In the genomic region with DNA sequence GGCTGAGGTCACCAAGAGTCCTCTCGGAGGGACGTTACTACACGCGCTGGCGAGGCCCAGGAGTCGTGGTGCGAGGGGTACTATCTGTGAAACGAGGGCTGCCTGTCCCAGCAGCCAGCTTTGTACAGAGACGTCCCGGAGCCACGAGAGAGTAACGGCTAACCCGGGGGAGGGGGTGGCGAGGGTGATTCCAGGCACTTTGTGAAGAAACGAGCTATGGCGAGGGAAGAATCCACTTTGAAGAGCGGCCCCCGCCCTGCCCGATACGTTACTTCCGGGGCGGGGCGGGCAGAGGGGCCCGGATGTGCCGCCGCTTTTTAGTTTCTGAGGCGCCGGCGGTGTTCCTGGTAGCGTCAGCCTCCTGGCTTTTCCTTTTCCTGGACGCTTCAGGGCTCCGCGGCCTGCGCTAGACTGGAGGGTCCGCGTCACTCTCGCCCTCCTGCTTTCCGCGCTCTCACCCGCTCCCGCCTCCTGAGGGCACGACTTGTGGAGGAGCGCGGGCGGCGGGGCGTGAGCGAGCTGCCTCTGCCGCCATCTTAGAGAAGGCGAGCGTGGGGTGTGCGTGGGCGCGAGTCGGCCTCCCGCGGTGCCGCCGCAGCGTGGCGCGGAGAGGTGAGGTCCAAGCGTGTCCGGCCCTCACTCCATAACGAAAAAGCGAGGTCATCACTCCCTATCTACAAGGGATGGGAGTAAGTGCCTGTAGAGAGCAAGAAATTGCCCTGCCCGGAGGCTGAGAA, we compare ENCODE assay signal across 1 cellular context.
TF ChIP-seq lines count a peak whose summit lies in the region.

No MANE protein-coding gene starts in this region.

TF ChIP-seq in K562, 482 proteins besides CTCF, POLR2A, EP300 and RAD21 (continued from another document and continues in another):
- no peak for TF ChIP-seq SFPQ (IDR thresholded peaks at IDR 0.05; ENCODE audit: low read depth, low read length)
- TF ChIP-seq PRPF4 (IDR thresholded peaks at IDR 0.05; ENCODE audit: insufficient read depth, low read depth, low read length, poor library complexity, severe bottlenecking), result peak; percentile 72
- TF ChIP-seq TAL1 (IDR thresholded peaks at IDR 0.05), result no peak
- TF ChIP-seq, protein P1, sequence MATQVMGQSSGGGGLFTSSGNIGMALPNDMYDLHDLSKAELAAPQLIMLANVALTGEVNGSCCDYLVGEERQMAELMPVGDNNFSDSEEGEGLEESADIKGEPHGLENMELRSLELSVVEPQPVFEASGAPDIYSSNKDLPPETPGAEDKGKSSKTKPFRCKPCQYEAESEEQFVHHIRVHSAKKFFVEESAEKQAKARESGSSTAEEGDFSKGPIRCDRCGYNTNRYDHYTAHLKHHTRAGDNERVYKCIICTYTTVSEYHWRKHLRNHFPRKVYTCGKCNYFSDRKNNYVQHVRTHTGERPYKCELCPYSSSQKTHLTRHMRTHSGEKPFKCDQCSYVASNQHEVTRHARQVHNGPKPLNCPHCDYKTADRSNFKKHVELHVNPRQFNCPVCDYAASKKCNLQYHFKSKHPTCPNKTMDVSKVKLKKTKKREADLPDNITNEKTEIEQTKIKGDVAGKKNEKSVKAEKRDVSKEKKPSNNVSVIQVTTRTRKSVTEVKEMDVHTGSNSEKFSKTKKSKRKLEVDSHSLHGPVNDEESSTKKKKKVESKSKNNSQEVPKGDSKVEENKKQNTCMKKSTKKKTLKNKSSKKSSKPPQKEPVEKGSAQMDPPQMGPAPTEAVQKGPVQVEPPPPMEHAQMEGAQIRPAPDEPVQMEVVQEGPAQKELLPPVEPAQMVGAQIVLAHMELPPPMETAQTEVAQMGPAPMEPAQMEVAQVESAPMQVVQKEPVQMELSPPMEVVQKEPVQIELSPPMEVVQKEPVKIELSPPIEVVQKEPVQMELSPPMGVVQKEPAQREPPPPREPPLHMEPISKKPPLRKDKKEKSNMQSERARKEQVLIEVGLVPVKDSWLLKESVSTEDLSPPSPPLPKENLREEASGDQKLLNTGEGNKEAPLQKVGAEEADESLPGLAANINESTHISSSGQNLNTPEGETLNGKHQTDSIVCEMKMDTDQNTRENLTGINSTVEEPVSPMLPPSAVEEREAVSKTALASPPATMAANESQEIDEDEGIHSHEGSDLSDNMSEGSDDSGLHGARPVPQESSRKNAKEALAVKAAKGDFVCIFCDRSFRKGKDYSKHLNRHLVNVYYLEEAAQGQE (CRISPR knock-in tag; IDR thresholded peaks at IDR 0.05; ENCODE audit: low read depth), result 0 out of 2 replicates have a peak, but pooled peaks have one; percentile 16
- TF ChIP-seq BRD4 (IDR thresholded peaks at IDR 0.05), result peak; percentile 94; the same call in 1 of the 2 replicates
- TF ChIP-seq CREB1 (IDR thresholded peaks at IDR 0.05), result peak; percentile 24; the same call in 1 of the 2 replicates
- TF ChIP-seq CREB1 (CRISPR knock-in tag; IDR thresholded peaks at IDR 0.05), result peak; percentile 56; the same call in 1 of the 2 replicates
- TF ChIP-seq, protein P2, sequence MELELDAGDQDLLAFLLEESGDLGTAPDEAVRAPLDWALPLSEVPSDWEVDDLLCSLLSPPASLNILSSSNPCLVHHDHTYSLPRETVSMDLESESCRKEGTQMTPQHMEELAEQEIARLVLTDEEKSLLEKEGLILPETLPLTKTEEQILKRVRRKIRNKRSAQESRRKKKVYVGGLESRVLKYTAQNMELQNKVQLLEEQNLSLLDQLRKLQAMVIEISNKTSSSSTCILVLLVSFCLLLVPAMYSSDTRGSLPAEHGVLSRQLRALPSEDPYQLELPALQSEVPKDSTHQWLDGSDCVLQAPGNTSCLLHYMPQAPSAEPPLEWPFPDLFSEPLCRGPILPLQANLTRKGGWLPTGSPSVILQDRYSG (tag; conservative IDR thresholded peaks at IDR 0.05; ENCODE audit: low read depth), result 0 out of 2 replicates have a peak, but pooled peaks have one; percentile 47
- TF ChIP-seq KLF1 (tag; IDR thresholded peaks at IDR 0.05), result peak; percentile 73
- TF ChIP-seq POLR2H (tag; IDR thresholded peaks at IDR 0.05; ENCODE audit: low read depth), result peak; percentile 89
- TF ChIP-seq ZNF175 (CRISPR knock-in tag; IDR thresholded peaks at IDR 0.05; ENCODE audit: low read depth), result peak; percentile 40; the same call in 1 of the 2 replicates
- peak; percentile 83 for TF ChIP-seq ZFX (CRISPR knock-in tag; IDR thresholded peaks at IDR 0.05)
- TF ChIP-seq MEF2A (IDR thresholded peaks at IDR 0.05; ENCODE audit: control insufficient read depth, low read depth, low read length), result no peak
- peak; percentile 62 for TF ChIP-seq CHD1 (IDR thresholded peaks at IDR 0.05; ENCODE audit: low read length)
- TF ChIP-seq NFIX (CRISPR knock-in tag; IDR thresholded peaks at IDR 0.05; ENCODE audit: low read depth), result no peak
- no peak for TF ChIP-seq ZNF165 (CRISPR knock-in tag; IDR thresholded peaks at IDR 0.05; ENCODE audit: borderline replicate concordance)
- peak; percentile 30; the same call in 1 of the 2 replicates for TF ChIP-seq HMGXB4 (CRISPR knock-in tag; IDR thresholded peaks at IDR 0.05)
- TF ChIP-seq HNRNPH1 (optimal IDR thresholded peaks at IDR 0.05; ENCODE audit: low read depth, low read length), result no peak
- TF ChIP-seq, protein P3, sequence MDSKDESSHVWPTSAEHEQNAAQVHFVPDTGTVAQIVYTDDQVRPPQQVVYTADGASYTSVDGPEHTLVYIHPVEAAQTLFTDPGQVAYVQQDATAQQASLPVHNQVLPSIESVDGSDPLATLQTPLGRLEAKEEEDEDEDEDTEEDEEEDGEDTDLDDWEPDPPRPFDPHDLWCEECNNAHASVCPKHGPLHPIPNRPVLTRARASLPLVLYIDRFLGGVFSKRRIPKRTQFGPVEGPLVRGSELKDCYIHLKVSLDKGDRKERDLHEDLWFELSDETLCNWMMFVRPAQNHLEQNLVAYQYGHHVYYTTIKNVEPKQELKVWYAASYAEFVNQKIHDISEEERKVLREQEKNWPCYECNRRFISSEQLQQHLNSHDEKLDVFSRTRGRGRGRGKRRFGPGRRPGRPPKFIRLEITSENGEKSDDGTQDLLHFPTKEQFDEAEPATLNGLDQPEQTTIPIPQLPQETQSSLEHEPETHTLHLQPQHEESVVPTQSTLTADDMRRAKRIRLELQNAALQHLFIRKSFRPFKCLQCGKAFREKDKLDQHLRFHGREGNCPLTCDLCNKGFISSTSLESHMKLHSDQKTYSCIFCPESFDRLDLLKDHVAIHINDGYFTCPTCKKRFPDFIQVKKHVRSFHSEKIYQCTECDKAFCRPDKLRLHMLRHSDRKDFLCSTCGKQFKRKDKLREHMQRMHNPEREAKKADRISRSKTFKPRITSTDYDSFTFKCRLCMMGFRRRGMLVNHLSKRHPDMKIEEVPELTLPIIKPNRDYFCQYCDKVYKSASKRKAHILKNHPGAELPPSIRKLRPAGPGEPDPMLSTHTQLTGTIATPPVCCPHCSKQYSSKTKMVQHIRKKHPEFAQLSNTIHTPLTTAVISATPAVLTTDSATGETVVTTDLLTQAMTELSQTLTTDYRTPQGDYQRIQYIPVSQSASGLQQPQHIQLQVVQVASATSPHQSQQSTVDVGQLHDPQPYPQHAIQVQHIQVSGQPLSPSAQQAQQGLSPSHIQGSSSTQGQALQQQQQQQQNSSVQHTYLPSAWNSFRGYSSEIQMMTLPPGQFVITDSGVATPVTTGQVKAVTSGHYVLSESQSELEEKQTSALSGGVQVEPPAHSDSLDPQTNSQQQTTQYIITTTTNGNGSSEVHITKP (IDR thresholded peaks at IDR 0.05; ENCODE audit: partially characterized antibody), result peak; percentile 71
- peak; percentile 86 for TF ChIP-seq ETV1 (tag; conservative IDR thresholded peaks at IDR 0.05; ENCODE audit: low read depth)
- TF ChIP-seq, protein P4, sequence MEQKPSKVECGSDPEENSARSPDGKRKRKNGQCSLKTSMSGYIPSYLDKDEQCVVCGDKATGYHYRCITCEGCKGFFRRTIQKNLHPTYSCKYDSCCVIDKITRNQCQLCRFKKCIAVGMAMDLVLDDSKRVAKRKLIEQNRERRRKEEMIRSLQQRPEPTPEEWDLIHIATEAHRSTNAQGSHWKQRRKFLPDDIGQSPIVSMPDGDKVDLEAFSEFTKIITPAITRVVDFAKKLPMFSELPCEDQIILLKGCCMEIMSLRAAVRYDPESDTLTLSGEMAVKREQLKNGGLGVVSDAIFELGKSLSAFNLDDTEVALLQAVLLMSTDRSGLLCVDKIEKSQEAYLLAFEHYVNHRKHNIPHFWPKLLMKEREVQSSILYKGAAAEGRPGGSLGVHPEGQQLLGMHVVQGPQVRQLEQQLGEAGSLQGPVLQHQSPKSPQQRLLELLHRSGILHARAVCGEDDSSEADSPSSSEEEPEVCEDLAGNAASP (IDR thresholded peaks at IDR 0.05), result no peak
- no peak for TF ChIP-seq HDAC6 (IDR thresholded peaks at IDR 0.05; ENCODE audit: low read depth, low read length)
- no peak for TF ChIP-seq ATF1 (CRISPR knock-in tag; IDR thresholded peaks at IDR 0.05)
- TF ChIP-seq ATF1 (tag; IDR thresholded peaks at IDR 0.05), result peak; percentile 84
- 0 out of 2 replicates have a peak, but pooled peaks have one; percentile 61 for TF ChIP-seq TCF7 (IDR thresholded peaks at IDR 0.05; ENCODE audit: borderline replicate concordance)
- TF ChIP-seq THRB (CRISPR knock-in tag; conservative IDR thresholded peaks at IDR 0.05), result no peak
- no peak for TF ChIP-seq KLF10 (CRISPR knock-in tag; IDR thresholded peaks at IDR 0.05)
- 0 out of 2 replicates have a peak, but pooled peaks have one; percentile 59 for TF ChIP-seq RB1 (IDR thresholded peaks at IDR 0.05; ENCODE audit: low read depth)
- TF ChIP-seq L3MBTL2 (IDR thresholded peaks at IDR 0.05), result peak; percentile 71
- TF ChIP-seq, protein P5, sequence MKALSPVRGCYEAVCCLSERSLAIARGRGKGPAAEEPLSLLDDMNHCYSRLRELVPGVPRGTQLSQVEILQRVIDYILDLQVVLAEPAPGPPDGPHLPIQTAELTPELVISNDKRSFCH (CRISPR knock-in tag; IDR thresholded peaks at IDR 0.05), result no peak
- TF ChIP-seq, protein P5 (tag; IDR thresholded peaks at IDR 0.05), result no peak
- no peak for TF ChIP-seq NR4A1 (CRISPR knock-in tag; IDR thresholded peaks at IDR 0.05)
- TF ChIP-seq NR4A1 (tag; IDR thresholded peaks at IDR 0.05), result 0 out of 2 replicates have a peak, but pooled peaks have one; percentile 25
- TF ChIP-seq, protein P6, sequence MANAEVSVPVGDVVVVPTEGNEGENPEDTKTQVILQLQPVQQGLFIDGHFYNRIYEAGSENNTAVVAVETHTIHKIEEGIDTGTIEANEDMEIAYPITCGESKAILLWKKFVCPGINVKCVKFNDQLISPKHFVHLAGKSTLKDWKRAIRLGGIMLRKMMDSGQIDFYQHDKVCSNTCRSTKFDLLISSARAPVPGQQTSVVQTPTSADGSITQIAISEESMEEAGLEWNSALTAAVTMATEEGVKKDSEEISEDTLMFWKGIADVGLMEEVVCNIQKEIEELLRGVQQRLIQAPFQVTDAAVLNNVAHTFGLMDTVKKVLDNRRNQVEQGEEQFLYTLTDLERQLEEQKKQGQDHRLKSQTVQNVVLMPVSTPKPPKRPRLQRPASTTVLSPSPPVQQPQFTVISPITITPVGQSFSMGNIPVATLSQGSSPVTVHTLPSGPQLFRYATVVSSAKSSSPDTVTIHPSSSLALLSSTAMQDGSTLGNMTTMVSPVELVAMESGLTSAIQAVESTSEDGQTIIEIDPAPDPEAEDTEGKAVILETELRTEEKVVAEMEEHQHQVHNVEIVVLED (CRISPR knock-in tag; IDR thresholded peaks at IDR 0.05), result peak; percentile 74
- peak; percentile 94 for TF ChIP-seq GABPA (tag; conservative IDR thresholded peaks at IDR 0.05; ENCODE audit: low read depth)
- peak; percentile 21 for TF ChIP-seq CCNT2 (IDR thresholded peaks at IDR 0.05; ENCODE audit: borderline replicate concordance, extremely low read depth, insufficient read length, low read depth, low read length)
- no peak for TF ChIP-seq NCOA4 (IDR thresholded peaks at IDR 0.05; ENCODE audit: partially characterized antibody)
- TF ChIP-seq MXI1 (IDR thresholded peaks at IDR 0.05; ENCODE audit: low read depth, low read length), result peak; percentile 62; the same call in 1 of the 2 replicates
- no peak for TF ChIP-seq HNRNPUL1 (IDR thresholded peaks at IDR 0.05; ENCODE audit: low read length)
- TF ChIP-seq CREM (IDR thresholded peaks at IDR 0.05; ENCODE audit: low read depth), result no peak; the same call in 1 of the 2 replicates
